28 cellular contexts compared by ENCODE assay signal in the genomic region with DNA sequence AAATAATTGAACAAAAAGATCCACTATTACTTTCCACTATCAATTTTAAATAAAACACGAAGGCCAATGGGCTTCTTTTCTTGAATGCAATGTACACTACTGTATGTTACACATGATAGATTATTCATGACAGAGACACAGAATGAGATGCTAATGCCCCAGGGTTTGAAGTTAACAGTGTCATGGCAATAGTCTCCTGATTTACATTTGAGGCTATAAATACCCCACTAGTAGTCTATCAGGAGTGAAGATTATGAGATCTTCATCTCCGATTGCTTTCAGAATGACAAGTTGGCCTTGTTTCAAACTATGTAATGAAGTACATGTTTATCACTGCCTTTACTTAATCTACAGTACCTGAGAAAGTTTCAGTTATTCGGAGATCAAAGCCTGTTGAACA.
"Had no signal": no experiment of that assay in that cellular context is flagged by ENCODE, and none has a peak within 500 bp of the region (broad histone marks: within the 10 kb centered on the region; RNA-seq: fewer than 3 reads in every experiment).

No MANE protein-coding gene starts in this region.

- H3K36me3 ChIP-seq: adrenal gland, esophagus muscularis mucosa, gastrocnemius medialis had no signal

- H3K27me3 ChIP-seq: adrenal gland, body of pancreas, esophagus muscularis mucosa, foreskin keratinocyte, gastrocnemius medialis, heart left ventricle had no signal

- ATAC-seq: activated CD8-positive, alpha-beta T cell treated with anti-CD3 and anti-CD28 coated beads for 36 hours; activated naive CD8-positive, alpha-beta T cell treated with anti-CD3 and anti-CD28 coated beads, Interleukin-2, amount 50 U/mL, for 24 hours; activated T-cell treated with anti-CD3 and anti-CD28 coated beads, Interleukin-2, amount 50 U/mL, for 4 hours; activated T-helper 17 cell treated with anti-CD3 and anti-CD28 coated beads, Interleukin-2, amount 50 U/mL, for 72 hours; body of pancreas; effector memory CD8-positive, alpha-beta T cell; foreskin keratinocyte; gastrocnemius medialis; heart left ventricle had no signal

- H3K9me3 ChIP-seq: adrenal gland, body of pancreas, esophagus muscularis mucosa, gastrocnemius medialis, heart left ventricle had no signal

- H3K4me1 Mint-ChIP-seq: activated naive CD4-positive, alpha-beta T cell treated with anti-CD3 and anti-CD28 coated beads, Interleukin-2, amount 50 U/mL, for 24 hours; activated naive CD8-positive, alpha-beta T cell treated with anti-CD3 and anti-CD28 coated beads for 36 hours; activated naive CD8-positive, alpha-beta T cell treated with anti-CD3 and anti-CD28 coated beads, Interleukin-2, amount 50 U/mL, for 24 hours; activated T-helper 17 cell treated with anti-CD3 and anti-CD28 coated beads, Interleukin-2, amount 50 U/mL, for 72 hours had no signal

- H3K4me1 ChIP-seq: adrenal gland, esophagus muscularis mucosa, foreskin keratinocyte, gastrocnemius medialis, heart left ventricle had no signal

- H3K4me3 Mint-ChIP-seq: activated CD8-positive, alpha-beta T cell treated with anti-CD3 and anti-CD28 coated beads for 36 hours; activated naive CD4-positive, alpha-beta T cell treated with anti-CD3 and anti-CD28 coated beads, Interleukin-2, amount 50 U/mL, for 24 hours; activated naive CD8-positive, alpha-beta T cell treated with anti-CD3 and anti-CD28 coated beads for 36 hours; activated naive CD8-positive, alpha-beta T cell treated with anti-CD3 and anti-CD28 coated beads, Interleukin-2, amount 50 U/mL, for 24 hours; activated T-cell treated with anti-CD3 and anti-CD28 coated beads, Interleukin-2, amount 50 U/mL, for 4 hours; activated T-helper 17 cell treated with anti-CD3 and anti-CD28 coated beads, Interleukin-2, amount 50 U/mL, for 72 hours; effector memory CD8-positive, alpha-beta T cell had no signal

- H3K27me3 Mint-ChIP-seq: activated CD8-positive, alpha-beta T cell treated with anti-CD3 and anti-CD28 coated beads for 36 hours; activated naive CD4-positive, alpha-beta T cell treated with anti-CD3 and anti-CD28 coated beads, Interleukin-2, amount 50 U/mL, for 24 hours; activated naive CD8-positive, alpha-beta T cell treated with anti-CD3 and anti-CD28 coated beads for 36 hours; activated naive CD8-positive, alpha-beta T cell treated with anti-CD3 and anti-CD28 coated beads, Interleukin-2, amount 50 U/mL, for 24 hours; activated T-helper 17 cell treated with anti-CD3 and anti-CD28 coated beads, Interleukin-2, amount 50 U/mL, for 72 hours; effector memory CD8-positive, alpha-beta T cell had no signal

- DNase-seq: activated CD4-positive, alpha-beta T cell treated with anti-CD3 and anti-CD28 coated beads for 48 hours; activated CD4-positive, alpha-beta T cell treated with anti-CD3 and anti-CD28 coated beads, Interleukin-2, amount 50 U/mL, for 1 hour; activated CD4-positive, alpha-beta T cell treated with anti-CD3 and anti-CD28 coated beads, Interleukin-2, amount 50 U/mL, for 48 hours; activated CD8-positive, alpha-beta memory T cell treated with anti-CD3 and anti-CD28 coated beads for 24 hours; activated CD8-positive, alpha-beta T cell treated with anti-CD3 and anti-CD28 coated beads for 36 hours; activated effector memory CD4-positive, alpha-beta T cell treated with Interleukin-2 at 50 U/mL for 16 hours; activated gamma-delta T cell treated with Interleukin-2 at 50 U/mL for 16 hours; activated naive CD4-positive, alpha-beta T cell treated with Interleukin-2 at 50 U/mL for 16 hours; activated naive CD8-positive, alpha-beta T cell treated with anti-CD3 and anti-CD28 coated beads for 36 hours; activated naive CD8-positive, alpha-beta T cell treated with anti-CD3 and anti-CD28 coated beads, Interleukin-2, amount 50 U/mL, for 24 hours; activated T-cell treated with anti-CD3 and anti-CD28 coated beads, Interleukin-2, amount 50 U/mL, for 4 hours; adrenal gland; amygdala; aorta; body of pancreas; caudate nucleus; cortex of kidney; dermis blood vessel endothelial cell; effector CD4-positive, alpha-beta T cell; effector memory CD8-positive, alpha-beta T cell; erythroblast; foreskin keratinocyte; gastrocnemius medialis; glutamatergic neuron; heart left ventricle had no signal

- H3K9me3 Mint-ChIP-seq: activated CD8-positive, alpha-beta T cell treated with anti-CD3 and anti-CD28 coated beads for 36 hours; activated naive CD4-positive, alpha-beta T cell treated with anti-CD3 and anti-CD28 coated beads, Interleukin-2, amount 50 U/mL, for 24 hours; activated naive CD8-positive, alpha-beta T cell treated with anti-CD3 and anti-CD28 coated beads for 36 hours; activated naive CD8-positive, alpha-beta T cell treated with anti-CD3 and anti-CD28 coated beads, Interleukin-2, amount 50 U/mL, for 24 hours; activated T-cell treated with anti-CD3 and anti-CD28 coated beads, Interleukin-2, amount 50 U/mL, for 4 hours; activated T-helper 17 cell treated with anti-CD3 and anti-CD28 coated beads, Interleukin-2, amount 50 U/mL, for 72 hours; effector memory CD8-positive, alpha-beta T cell had no signal

- H3K27ac Mint-ChIP-seq: activated CD8-positive, alpha-beta T cell treated with anti-CD3 and anti-CD28 coated beads for 36 hours; activated naive CD4-positive, alpha-beta T cell treated with anti-CD3 and anti-CD28 coated beads, Interleukin-2, amount 50 U/mL, for 24 hours; activated naive CD8-positive, alpha-beta T cell treated with anti-CD3 and anti-CD28 coated beads for 36 hours; activated naive CD8-positive, alpha-beta T cell treated with anti-CD3 and anti-CD28 coated beads, Interleukin-2, amount 50 U/mL, for 24 hours; activated T-helper 17 cell treated with anti-CD3 and anti-CD28 coated beads, Interleukin-2, amount 50 U/mL, for 72 hours; effector memory CD8-positive, alpha-beta T cell had no signal

- H3K27ac ChIP-seq: adrenal gland, body of pancreas, esophagus muscularis mucosa, foreskin keratinocyte, gastrocnemius medialis, heart left ventricle had no signal

- H3K4me3 ChIP-seq: adrenal gland, body of pancreas, esophagus muscularis mucosa, gastrocnemius medialis, heart left ventricle had no signal
